Comparison of ENCODE assay signal across 1 cellular context in genomic region chr4:121822796-121823504, GRCh38.
TF ChIP-seq lines count a peak whose summit lies in the region.

No MANE protein-coding gene starts in this region.

TF ChIP-seq in K562, 482 proteins besides CTCF, POLR2A, EP300 and RAD21 (continued from another document and continues in another):
- no peak for TF ChIP-seq RREB1 (CRISPR knock-in tag; IDR thresholded peaks at IDR 0.05)
- peak; percentile 26; the same call in 1 of the 2 replicates for TF ChIP-seq ARID1B (IDR thresholded peaks at IDR 0.05)
- no peak for TF ChIP-seq ETV1 (tag; conservative IDR thresholded peaks at IDR 0.05; ENCODE audit: low read depth)
- TF ChIP-seq ZSCAN29 (IDR thresholded peaks at IDR 0.05): no peak
- no peak for TF ChIP-seq CSDE1 (IDR thresholded peaks at IDR 0.05)
- no peak for TF ChIP-seq ZNF707 (CRISPR knock-in tag; conservative IDR thresholded peaks at IDR 0.05)
- TF ChIP-seq KAT7 (CRISPR knock-in tag; IDR thresholded peaks at IDR 0.05; ENCODE audit: borderline replicate concordance): 0 out of 2 replicates have a peak, but pooled peaks have one; percentile 64
- TF ChIP-seq EWSR1 (IDR thresholded peaks at IDR 0.05; ENCODE audit: borderline replicate concordance, low read depth, partially characterized antibody): no peak
- TF ChIP-seq CXXC5 (CRISPR knock-in tag; IDR thresholded peaks at IDR 0.05): no peak
- TF ChIP-seq NFIC (IDR thresholded peaks at IDR 0.05): peak; percentile 74
- TF ChIP-seq CBFA2T2 (conservative IDR thresholded peaks at IDR 0.05): no peak
- TF ChIP-seq, protein P1, sequence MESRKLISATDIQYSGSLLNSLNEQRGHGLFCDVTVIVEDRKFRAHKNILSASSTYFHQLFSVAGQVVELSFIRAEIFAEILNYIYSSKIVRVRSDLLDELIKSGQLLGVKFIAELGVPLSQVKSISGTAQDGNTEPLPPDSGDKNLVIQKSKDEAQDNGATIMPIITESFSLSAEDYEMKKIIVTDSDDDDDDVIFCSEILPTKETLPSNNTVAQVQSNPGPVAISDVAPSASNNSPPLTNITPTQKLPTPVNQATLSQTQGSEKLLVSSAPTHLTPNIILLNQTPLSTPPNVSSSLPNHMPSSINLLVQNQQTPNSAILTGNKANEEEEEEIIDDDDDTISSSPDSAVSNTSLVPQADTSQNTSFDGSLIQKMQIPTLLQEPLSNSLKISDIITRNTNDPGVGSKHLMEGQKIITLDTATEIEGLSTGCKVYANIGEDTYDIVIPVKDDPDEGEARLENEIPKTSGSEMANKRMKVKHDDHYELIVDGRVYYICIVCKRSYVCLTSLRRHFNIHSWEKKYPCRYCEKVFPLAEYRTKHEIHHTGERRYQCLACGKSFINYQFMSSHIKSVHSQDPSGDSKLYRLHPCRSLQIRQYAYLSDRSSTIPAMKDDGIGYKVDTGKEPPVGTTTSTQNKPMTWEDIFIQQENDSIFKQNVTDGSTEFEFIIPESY (CRISPR knock-in tag; IDR thresholded peaks at IDR 0.05): 0 out of 2 replicates have a peak, but pooled peaks have one; percentile 19
- TF ChIP-seq ZNF274 (IDR thresholded peaks at IDR 0.05; ENCODE audit: borderline replicate concordance, low read depth, low read length): peak; percentile 71; the same call in 1 of the 2 replicates
- TF ChIP-seq FOXK2 (conservative IDR thresholded peaks at IDR 0.05 in 1 of 2, IDR thresholded peaks at IDR 0.05 in 1 of 2; ENCODE audit: low read depth in 2 of 2): no peak
- no peak for TF ChIP-seq FOXJ3 (CRISPR knock-in tag; IDR thresholded peaks at IDR 0.05)
- TF ChIP-seq CHD1 (IDR thresholded peaks at IDR 0.05; ENCODE audit: low read length): peak; percentile 74
- TF ChIP-seq XRCC4 (IDR thresholded peaks at IDR 0.05; ENCODE audit: extremely low read depth, insufficient read depth, insufficient read length): no peak
- TF ChIP-seq ZFP1 (CRISPR knock-in tag; IDR thresholded peaks at IDR 0.05): no peak
- TF ChIP-seq CBFA2T3 (IDR thresholded peaks at IDR 0.05): peak; percentile 33; the same call in 1 of the 2 replicates
- TF ChIP-seq ZBTB34 (CRISPR knock-in tag; IDR thresholded peaks at IDR 0.05): no peak
- TF ChIP-seq TAF9B (IDR thresholded peaks at IDR 0.05; ENCODE audit: partially characterized antibody): peak; percentile 42
- no peak for TF ChIP-seq LARP7 (IDR thresholded peaks at IDR 0.05)
- TF ChIP-seq NCOA4 (IDR thresholded peaks at IDR 0.05; ENCODE audit: partially characterized antibody): no peak
- peak; percentile 30; the same call in 1 of the 2 replicates for TF ChIP-seq CREM (IDR thresholded peaks at IDR 0.05; ENCODE audit: low read depth)
- TF ChIP-seq CEBPG (CRISPR knock-in tag; IDR thresholded peaks at IDR 0.05): no peak
- peak in 1 of 2 experiments; percentile 35; a peak in 1 of 4 replicates for TF ChIP-seq CEBPG (tag; conservative IDR thresholded peaks at IDR 0.05 in 1 of 2, IDR thresholded peaks at IDR 0.05 in 1 of 2)
- no peak for TF ChIP-seq SRSF7 (optimal IDR thresholded peaks at IDR 0.05; ENCODE audit: low read depth, low read length)
- TF ChIP-seq CBX2 (IDR thresholded peaks at IDR 0.05; ENCODE audit: insufficient read depth, low read length, poor library complexity, severe bottlenecking): no peak
- TF ChIP-seq TAF1 (IDR thresholded peaks at IDR 0.05; ENCODE audit: control insufficient read depth, extremely low read depth, insufficient read depth, low read length, severe bottlenecking): peak; percentile 36
- no peak for TF ChIP-seq BRCA1 (IDR thresholded peaks at IDR 0.05)
- TF ChIP-seq BRCA1 (CRISPR knock-in tag; IDR thresholded peaks at IDR 0.05): no peak
- no peak for TF ChIP-seq TARDBP (IDR thresholded peaks at IDR 0.05)
- no peak for TF ChIP-seq THRAP3 (IDR thresholded peaks at IDR 0.05; ENCODE audit: borderline replicate concordance)
- TF ChIP-seq, protein P2, sequence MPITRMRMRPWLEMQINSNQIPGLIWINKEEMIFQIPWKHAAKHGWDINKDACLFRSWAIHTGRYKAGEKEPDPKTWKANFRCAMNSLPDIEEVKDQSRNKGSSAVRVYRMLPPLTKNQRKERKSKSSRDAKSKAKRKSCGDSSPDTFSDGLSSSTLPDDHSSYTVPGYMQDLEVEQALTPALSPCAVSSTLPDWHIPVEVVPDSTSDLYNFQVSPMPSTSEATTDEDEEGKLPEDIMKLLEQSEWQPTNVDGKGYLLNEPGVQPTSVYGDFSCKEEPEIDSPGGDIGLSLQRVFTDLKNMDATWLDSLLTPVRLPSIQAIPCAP (CRISPR knock-in tag; IDR thresholded peaks at IDR 0.05; ENCODE audit: borderline replicate concordance): no peak
- no peak for TF ChIP-seq ETS2 (tag; IDR thresholded peaks at IDR 0.05; ENCODE audit: borderline replicate concordance, poor library complexity, severe bottlenecking)
- no peak for TF ChIP-seq HES1 (IDR thresholded peaks at IDR 0.05; ENCODE audit: low read depth)
- no peak for TF ChIP-seq ZNF232 (CRISPR knock-in tag; IDR thresholded peaks at IDR 0.05)
- peak; percentile 76 for TF ChIP-seq PKNOX1 (IDR thresholded peaks at IDR 0.05)
- TF ChIP-seq SMARCA4 (IDR thresholded peaks at IDR 0.05): 0 out of 2 replicates have a peak, but pooled peaks have one; percentile 25
- TF ChIP-seq SMAD3 (CRISPR knock-in tag; conservative IDR thresholded peaks at IDR 0.05): no peak
- no peak for TF ChIP-seq CHD2 (IDR thresholded peaks at IDR 0.05; ENCODE audit: low read depth, low read length)
- TF ChIP-seq C11orf30 (IDR thresholded peaks at IDR 0.05; ENCODE audit: low read depth): 0 out of 2 replicates have a peak, but pooled peaks have one; percentile 26
- no peak for TF ChIP-seq ZNF785 (CRISPR knock-in tag; IDR thresholded peaks at IDR 0.05)
- TF ChIP-seq KDM5B (IDR thresholded peaks at IDR 0.05; ENCODE audit: insufficient replicate concordance, low read depth, low read length): peak; percentile 25
- no peak for TF ChIP-seq ZNF77 (CRISPR knock-in tag; IDR thresholded peaks at IDR 0.05)
- TF ChIP-seq MTA1 (IDR thresholded peaks at IDR 0.05; ENCODE audit: borderline replicate concordance): no peak
- no peak for TF ChIP-seq NFIX (CRISPR knock-in tag; IDR thresholded peaks at IDR 0.05; ENCODE audit: low read depth)
- peak; percentile 64 to 95 (median 80) for TF ChIP-seq YY1 (IDR thresholded peaks at IDR 0.05; ENCODE audit: borderline replicate concordance in 1 of 3, control insufficient read depth in 1 of 3, extremely low read depth in 1 of 3, insufficient read depth in 3 of 3, insufficient read length in 1 of 3, insufficient replicate concordance in 2 of 3, low read depth in 1 of 3, low read length in 2 of 3)
- TF ChIP-seq MLX (CRISPR knock-in tag; conservative IDR thresholded peaks at IDR 0.05): no peak
- TF ChIP-seq, protein P3, sequence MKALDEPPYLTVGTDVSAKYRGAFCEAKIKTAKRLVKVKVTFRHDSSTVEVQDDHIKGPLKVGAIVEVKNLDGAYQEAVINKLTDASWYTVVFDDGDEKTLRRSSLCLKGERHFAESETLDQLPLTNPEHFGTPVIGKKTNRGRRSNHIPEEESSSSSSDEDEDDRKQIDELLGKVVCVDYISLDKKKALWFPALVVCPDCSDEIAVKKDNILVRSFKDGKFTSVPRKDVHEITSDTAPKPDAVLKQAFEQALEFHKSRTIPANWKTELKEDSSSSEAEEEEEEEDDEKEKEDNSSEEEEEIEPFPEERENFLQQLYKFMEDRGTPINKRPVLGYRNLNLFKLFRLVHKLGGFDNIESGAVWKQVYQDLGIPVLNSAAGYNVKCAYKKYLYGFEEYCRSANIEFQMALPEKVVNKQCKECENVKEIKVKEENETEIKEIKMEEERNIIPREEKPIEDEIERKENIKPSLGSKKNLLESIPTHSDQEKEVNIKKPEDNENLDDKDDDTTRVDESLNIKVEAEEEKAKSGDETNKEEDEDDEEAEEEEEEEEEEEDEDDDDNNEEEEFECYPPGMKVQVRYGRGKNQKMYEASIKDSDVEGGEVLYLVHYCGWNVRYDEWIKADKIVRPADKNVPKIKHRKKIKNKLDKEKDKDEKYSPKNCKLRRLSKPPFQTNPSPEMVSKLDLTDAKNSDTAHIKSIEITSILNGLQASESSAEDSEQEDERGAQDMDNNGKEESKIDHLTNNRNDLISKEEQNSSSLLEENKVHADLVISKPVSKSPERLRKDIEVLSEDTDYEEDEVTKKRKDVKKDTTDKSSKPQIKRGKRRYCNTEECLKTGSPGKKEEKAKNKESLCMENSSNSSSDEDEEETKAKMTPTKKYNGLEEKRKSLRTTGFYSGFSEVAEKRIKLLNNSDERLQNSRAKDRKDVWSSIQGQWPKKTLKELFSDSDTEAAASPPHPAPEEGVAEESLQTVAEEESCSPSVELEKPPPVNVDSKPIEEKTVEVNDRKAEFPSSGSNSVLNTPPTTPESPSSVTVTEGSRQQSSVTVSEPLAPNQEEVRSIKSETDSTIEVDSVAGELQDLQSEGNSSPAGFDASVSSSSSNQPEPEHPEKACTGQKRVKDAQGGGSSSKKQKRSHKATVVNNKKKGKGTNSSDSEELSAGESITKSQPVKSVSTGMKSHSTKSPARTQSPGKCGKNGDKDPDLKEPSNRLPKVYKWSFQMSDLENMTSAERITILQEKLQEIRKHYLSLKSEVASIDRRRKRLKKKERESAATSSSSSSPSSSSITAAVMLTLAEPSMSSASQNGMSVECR (CRISPR knock-in tag; IDR thresholded peaks at IDR 0.05): no peak
- no peak for TF ChIP-seq ZNF324 (CRISPR knock-in tag; IDR thresholded peaks at IDR 0.05)
- TF ChIP-seq SNIP1 (IDR thresholded peaks at IDR 0.05; ENCODE audit: low read depth): no peak
- peak; percentile 48; the same call in 1 of the 2 replicates for TF ChIP-seq PML (IDR thresholded peaks at IDR 0.05; ENCODE audit: low read length)
- TF ChIP-seq NELFE (IDR thresholded peaks at IDR 0.05; ENCODE audit: insufficient read depth, insufficient read length): no peak
- peak; percentile 48 for TF ChIP-seq TEAD4 (IDR thresholded peaks at IDR 0.05; ENCODE audit: low read length)
- no peak for TF ChIP-seq TEAD4 (CRISPR knock-in tag; IDR thresholded peaks at IDR 0.05; ENCODE audit: borderline replicate concordance)
- TF ChIP-seq FOXP1 (CRISPR knock-in tag; IDR thresholded peaks at IDR 0.05): 0 out of 2 replicates have a peak, but pooled peaks have one; percentile 37
